Comparison of ENCODE assay signal across 8 cellular contexts in genomic region chr1:95233321-95233736, GRCh38. TPM values are rescaled to one million over a fixed set of nuclear protein-coding genes. Genes with fewer than 3 reads are reported as not detected.
DNase-seq lines count a peak whose midpoint lies in the region; ATAC-seq, FAIRE-seq and TF ChIP-seq lines count a peak whose summit lies in the region.

No MANE protein-coding gene starts in this region.

- DNase-seq in A549 (ENCODE audit: low read depth in 1 of 2, low spot score in 1 of 2) (peak; percentile 13 to 36), astrocyte of the cerebellum (ENCODE audit: low read depth) (no peak), GM10248 (ENCODE audit: extremely low spot score) (no peak), NCI-H1436 (lab: John Stamatoyannopoulos, UW) (no peak)
- no peak for DNase-seq in stimulated activated CD4-positive, alpha-beta T cell treated with anti-CD3 and anti-CD28 coated beads, Interleukin-4, amount 100 ng/mL, for 24 hours

- H3K27me3 ChIP-seq in iPS-20b (ENCODE audit: insufficient read depth, low read length) (peaks cover 8% of the 10 kb centered on the region; the same call in 1 of the 2 replicates), skeletal muscle tissue (ENCODE audit: control insufficient read depth in 3 of 3, insufficient read depth in 3 of 3, low read length in 3 of 3) (no peaks in the 10 kb centered on the region)

- H3K9ac ChIP-seq in iPS-20b (ENCODE audit: low read depth, low read length) (peak overlapping the region; percentile 55; the same call in 1 of the 2 replicates), skeletal muscle tissue (ENCODE audit: low read depth in 1 of 3, low read length in 3 of 3) (peak overlapping the region; percentile 82 to 89 (median 89))

- in situ Hi-C loops in astrocyte of the cerebellum (cut with HindIII; ENCODE audit: low sequenced_read_pairs), result loop anchor here (25.0 kb wide), 1 partner anchor 321 kb away; no protein-coding TSS in a partner anchor

- no peak for TF ChIP-seq RAD21 in A549 (conservative IDR thresholded peaks at IDR 0.05 in 1 of 2, IDR thresholded peaks at IDR 0.05 in 1 of 2)

- TF ChIP-seq POLR2A in A549 (IDR thresholded peaks at IDR 0.05; ENCODE audit: low read length), result no peak

- WGBS in A549 (ENCODE audit: missing lambda C conversion rate), result 2% methylated on average over 11 of the region's 13 CpGs

- CTCF ChIA-PET in A549 (lab: Yijun Ruan, JAX) (interaction anchor here (0.6 to 3.1 kb wide), 33 partner anchors 8 to 1929 kb away, joined by 3 to 20 read pairs (median 4); partner anchors contain the start of genes ALG14 and TLCD4), GM10248 (lab: Yijun Ruan, JAX) (interaction anchor here (0.6 to 4.8 kb wide), 29 partner anchors 8 to 379 kb away, joined by 3 to 36 read pairs (median 4); partner anchors contain the start of gene ALG14)

- H3K36me3 ChIP-seq in iPS-20b (ENCODE audit: insufficient read depth, low read depth, low read length) (no peaks in the 10 kb centered on the region; the same call in 1 of the 2 replicates), skeletal muscle tissue (ENCODE audit: control insufficient read depth in 3 of 3, insufficient read depth in 3 of 3, low read length in 3 of 3) (no peaks in the 10 kb centered on the region)

- POLR2A ChIA-PET in A549 (lab: Yijun Ruan, JAX) (interaction anchor here (0.7 to 2.3 kb wide), 12 partner anchors 10 to 172 kb away, joined by 3 to 31 read pairs (median 6); partner anchors contain the start of genes ALG14 and TLCD4), GM10248 (lab: Yijun Ruan, JAX) (no interaction called here)

- ATAC-seq in A549 (peak; percentile 65 to 72), HG02973 (IDR thresholded peaks at IDR 0.05; ENCODE audit: unreplicated experiment) (peak; percentile 0)

- TF ChIP-seq CTCF in A549 (IDR thresholded peaks at IDR 0.05) (no peak), astrocyte of the cerebellum (IDR thresholded peaks at IDR 0.05; ENCODE audit: low read depth, low read length, missing control alignments) (no peak), GM10248 (IDR thresholded peaks at IDR 0.05; ENCODE audit: control extremely low read depth, extremely low read depth, low read depth, missing control alignments) (no peak)

- H3K4me1 ChIP-seq in A549 (peaks cover 16% of the 10 kb centered on the region), iPS-20b (ENCODE audit: insufficient read depth, low read length) (peaks cover 6% of the 10 kb centered on the region; the same call in 1 of the 2 replicates), skeletal muscle tissue (ENCODE audit: control insufficient read depth in 3 of 3, insufficient read depth in 3 of 3, low read length in 3 of 3) (peaks cover 18 to 24% (median 22%) of the 10 kb centered on the region in 3 donors)

- FAIRE-seq in A549 (lab: Jason Lieb, UNC), result no peak

- H3K27ac ChIP-seq in A549, result peak overlapping the region; percentile 92 to 100
- H3K27ac ChIP-seq in iPS-20b (ENCODE audit: low read length), result no peak overlapping the region
- H3K27ac ChIP-seq in skeletal muscle tissue (ENCODE audit: low read depth, low read length), result peak overlapping the region; percentile 82

- H3K9me3 ChIP-seq in A549, result no peaks in the 10 kb centered on the region
- no peaks in the 10 kb centered on the region for H3K9me3 ChIP-seq in iPS-20b (ENCODE audit: insufficient read depth, low read depth, low read length)
- no peaks in the 10 kb centered on the region for H3K9me3 ChIP-seq in skeletal muscle tissue (ENCODE audit: control insufficient read depth in 3 of 3, low read length in 3 of 3)

- H3K4me2 ChIP-seq in A549, result peak overlapping the region; percentile 72

- no peak for TF ChIP-seq EP300 in A549 (IDR thresholded peaks at IDR 0.05)

- peak overlapping the region; percentile 98 for H3K4me3 ChIP-seq in A549
- H3K4me3 ChIP-seq in astrocyte of the cerebellum (ENCODE audit: low read depth, low read length), result peak overlapping the region; percentile 69
- H3K4me3 ChIP-seq in iPS-20b (ENCODE audit: low read length), result peak overlapping the region; percentile 79
- peak overlapping the region; percentile 87 to 88 (median 87) for H3K4me3 ChIP-seq in skeletal muscle tissue (ENCODE audit: low read length in 3 of 3)

TF ChIP-seq in A549, 52 proteins besides CTCF, POLR2A, EP300 and RAD21:
- no peak for TF ChIP-seq NFE2L2 (conservative IDR thresholded peaks at IDR 0.05; ENCODE audit: low read length)
- no peak for TF ChIP-seq JUN (IDR thresholded peaks at IDR 0.05)
- TF ChIP-seq ZC3H11A (IDR thresholded peaks at IDR 0.05), result no peak
- TF ChIP-seq, protein P1, sequence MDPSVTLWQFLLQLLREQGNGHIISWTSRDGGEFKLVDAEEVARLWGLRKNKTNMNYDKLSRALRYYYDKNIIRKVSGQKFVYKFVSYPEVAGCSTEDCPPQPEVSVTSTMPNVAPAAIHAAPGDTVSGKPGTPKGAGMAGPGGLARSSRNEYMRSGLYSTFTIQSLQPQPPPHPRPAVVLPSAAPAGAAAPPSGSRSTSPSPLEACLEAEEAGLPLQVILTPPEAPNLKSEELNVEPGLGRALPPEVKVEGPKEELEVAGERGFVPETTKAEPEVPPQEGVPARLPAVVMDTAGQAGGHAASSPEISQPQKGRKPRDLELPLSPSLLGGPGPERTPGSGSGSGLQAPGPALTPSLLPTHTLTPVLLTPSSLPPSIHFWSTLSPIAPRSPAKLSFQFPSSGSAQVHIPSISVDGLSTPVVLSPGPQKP (IDR thresholded peaks at IDR 0.05; ENCODE audit: low read depth, low read length), result no peak
- no peak for TF ChIP-seq EHMT2 (IDR thresholded peaks at IDR 0.05; ENCODE audit: low read depth)
- no peak for TF ChIP-seq NR3C1 (IDR thresholded peaks at IDR 0.05)
- TF ChIP-seq RFX5 (IDR thresholded peaks at IDR 0.05), result no peak
- no peak for TF ChIP-seq TFCP2L1 (CRISPR knock-in tag; IDR thresholded peaks at IDR 0.05)
- TF ChIP-seq HES2 (IDR thresholded peaks at IDR 0.05), result no peak
- no peak for TF ChIP-seq ZFP36 (IDR thresholded peaks at IDR 0.05; ENCODE audit: borderline replicate concordance, partially characterized antibody)
- no peak for TF ChIP-seq ZSCAN20 (CRISPR knock-in tag; IDR thresholded peaks at IDR 0.05)
- no peak for TF ChIP-seq CBX8 (IDR thresholded peaks at IDR 0.05)
- no peak for TF ChIP-seq KDM1A (IDR thresholded peaks at IDR 0.05; ENCODE audit: low read depth)
- TF ChIP-seq, protein P2, sequence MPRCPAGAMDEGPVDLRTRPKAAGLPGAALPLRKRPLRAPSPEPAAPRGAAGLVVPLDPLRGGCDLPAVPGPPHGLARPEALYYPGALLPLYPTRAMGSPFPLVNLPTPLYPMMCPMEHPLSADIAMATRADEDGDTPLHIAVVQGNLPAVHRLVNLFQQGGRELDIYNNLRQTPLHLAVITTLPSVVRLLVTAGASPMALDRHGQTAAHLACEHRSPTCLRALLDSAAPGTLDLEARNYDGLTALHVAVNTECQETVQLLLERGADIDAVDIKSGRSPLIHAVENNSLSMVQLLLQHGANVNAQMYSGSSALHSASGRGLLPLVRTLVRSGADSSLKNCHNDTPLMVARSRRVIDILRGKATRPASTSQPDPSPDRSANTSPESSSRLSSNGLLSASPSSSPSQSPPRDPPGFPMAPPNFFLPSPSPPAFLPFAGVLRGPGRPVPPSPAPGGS (IDR thresholded peaks at IDR 0.05), result no peak
- TF ChIP-seq MAZ (IDR thresholded peaks at IDR 0.05; ENCODE audit: borderline replicate concordance, low read depth, low read length), result no peak
- TF ChIP-seq FOXS1 (CRISPR knock-in tag; IDR thresholded peaks at IDR 0.05), result no peak
- TF ChIP-seq, protein P3, sequence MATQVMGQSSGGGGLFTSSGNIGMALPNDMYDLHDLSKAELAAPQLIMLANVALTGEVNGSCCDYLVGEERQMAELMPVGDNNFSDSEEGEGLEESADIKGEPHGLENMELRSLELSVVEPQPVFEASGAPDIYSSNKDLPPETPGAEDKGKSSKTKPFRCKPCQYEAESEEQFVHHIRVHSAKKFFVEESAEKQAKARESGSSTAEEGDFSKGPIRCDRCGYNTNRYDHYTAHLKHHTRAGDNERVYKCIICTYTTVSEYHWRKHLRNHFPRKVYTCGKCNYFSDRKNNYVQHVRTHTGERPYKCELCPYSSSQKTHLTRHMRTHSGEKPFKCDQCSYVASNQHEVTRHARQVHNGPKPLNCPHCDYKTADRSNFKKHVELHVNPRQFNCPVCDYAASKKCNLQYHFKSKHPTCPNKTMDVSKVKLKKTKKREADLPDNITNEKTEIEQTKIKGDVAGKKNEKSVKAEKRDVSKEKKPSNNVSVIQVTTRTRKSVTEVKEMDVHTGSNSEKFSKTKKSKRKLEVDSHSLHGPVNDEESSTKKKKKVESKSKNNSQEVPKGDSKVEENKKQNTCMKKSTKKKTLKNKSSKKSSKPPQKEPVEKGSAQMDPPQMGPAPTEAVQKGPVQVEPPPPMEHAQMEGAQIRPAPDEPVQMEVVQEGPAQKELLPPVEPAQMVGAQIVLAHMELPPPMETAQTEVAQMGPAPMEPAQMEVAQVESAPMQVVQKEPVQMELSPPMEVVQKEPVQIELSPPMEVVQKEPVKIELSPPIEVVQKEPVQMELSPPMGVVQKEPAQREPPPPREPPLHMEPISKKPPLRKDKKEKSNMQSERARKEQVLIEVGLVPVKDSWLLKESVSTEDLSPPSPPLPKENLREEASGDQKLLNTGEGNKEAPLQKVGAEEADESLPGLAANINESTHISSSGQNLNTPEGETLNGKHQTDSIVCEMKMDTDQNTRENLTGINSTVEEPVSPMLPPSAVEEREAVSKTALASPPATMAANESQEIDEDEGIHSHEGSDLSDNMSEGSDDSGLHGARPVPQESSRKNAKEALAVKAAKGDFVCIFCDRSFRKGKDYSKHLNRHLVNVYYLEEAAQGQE (IDR thresholded peaks at IDR 0.05), result no peak
- no peak for TF ChIP-seq RNF2 (IDR thresholded peaks at IDR 0.05; ENCODE audit: borderline replicate concordance, low read depth)
- TF ChIP-seq PHF8 (IDR thresholded peaks at IDR 0.05; ENCODE audit: borderline replicate concordance, low read depth), result no peak

RNA-seq across cellular contexts. Expression of gene RWDD3, which starts 0.7 kb away (rescaled TPM):
- polyA plus RNA-seq in A549 (2011; rRNA removed) (15.7 and 22.1 TPM in 2 replicates), A549 (2017; fragmentation: RNase III; extraction: RNeasy Plus Mini Kit Qiagen cat#74134 plus additional on column Dnase treatment) (17.1 to 20.3 TPM (median 17.6 TPM) in 3 replicates)
- polyA plus RNA-seq in A549 (2012; cell fraction: cytosol; rRNA removed), result 7.9 and 8.2 TPM in 2 replicates
- 4.9 and 7.5 TPM in 2 replicates for polyA plus RNA-seq in A549 (2012; cell fraction: nucleus; rRNA removed)
- 2.5 and 3.8 TPM in 2 replicates for polyA minus RNA-seq in A549 (2011; rRNA and poly(A)+ RNA removed)
- 12.0 TPM for total RNA-seq in skeletal muscle tissue

Comparison
In these comparisons a context has a peak if more than half of its experiments do, and no peak if none do; other contexts are left out.
1. DNase-seq: peak in A549 (2 of 2); none in astrocyte of the cerebellum (single experiment), GM10248 (single experiment), NCI-H1436 (single experiment) and stimulated activated CD4-positive, alpha-beta T cell treated with anti-CD3 and anti-CD28 coated beads, Interleukin-4, amount 100 ng/mL, for 24 hours (single experiment).
2. Peak in every context shown above with its lines, with median percentiles within 50 percentile points of each other: H3K4me3 ChIP-seq.